8 cellular contexts compared by ENCODE assay signal in genomic region chr6:170529839-170530520, GRCh38. TPM values are rescaled to one million over a fixed set of nuclear protein-coding genes. Genes with fewer than 3 reads are reported as not detected.
A peak's percentile ranks its signal among the peaks of the same experiment; 100 is the strongest.
DNase-seq lines count a peak whose midpoint lies in the region; ATAC-seq and TF ChIP-seq lines count a peak whose summit lies in the region.

No MANE protein-coding gene starts in this region.

- TF ChIP-seq CTCF in AG04450 (IDR thresholded peaks at IDR 0.05; ENCODE audit: low read depth, low read length) (peak; percentile 99), coronary artery (IDR thresholded peaks at IDR 0.05) (peak; percentile 81), lower leg skin (IDR thresholded peaks at IDR 0.05) (peak in 1 of 3 donors; percentile 65)

- no peaks in the 10 kb centered on the region for H3K27me3 ChIP-seq in AG04450 (ENCODE audit: control insufficient read depth, insufficient read depth, low read length)

- H3K9me3 ChIP-seq in AG04450 (ENCODE audit: control insufficient read depth, insufficient read depth, low read length): no peaks in the 10 kb centered on the region

- H3K4me3 ChIP-seq in AG04450 (ENCODE audit: low read depth, low read length) (no peak overlapping the region), coronary artery (no peak overlapping the region), lower leg skin (ENCODE audit: low read depth, poor library complexity, severe bottlenecking) (no peak overlapping the region)

- POLR2A ChIA-PET in AG04450 (lab: Yijun Ruan, JAX): no interaction called here

- CTCF ChIA-PET in AG04450 (lab: Charles Lee): interaction anchor here (0.6 to 8.6 kb wide), 41 partner anchors 9 to 1636 kb away, joined by 3 to 143 read pairs (median 5); partner anchors contain the start of genes DLL1, PDCD2, PSMB1 and TBP

- H3K27ac ChIP-seq in AG04450 (ENCODE audit: low read depth, low read length) (no peak overlapping the region), coronary artery (no peak overlapping the region)

- peak; percentile 65 for ATAC-seq in GM18517 (IDR thresholded peaks at IDR 0.05; ENCODE audit: unreplicated experiment)
- peak; percentile 61 for ATAC-seq in HG03139 (IDR thresholded peaks at IDR 0.05; ENCODE audit: unreplicated experiment)

- intact Hi-C loops in lower leg skin (cut with DNase I; ENCODE audit: low total_unique reads): loop anchor here (5.0 kb wide), 1 partner anchor 698 kb away; no protein-coding TSS in a partner anchor

- WGBS in lower leg skin, 2 donors: 58 to 66% methylated on average over 7 of the region's 7 CpGs

- peak; percentile 46 for DNase-seq in AG04450 (ENCODE audit: low read depth, low spot score)
- DNase-seq in NCI-H446 (lab: John Stamatoyannopoulos, UW): peak; percentile 21 to 76
- DNase-seq in activated CD4-positive, alpha-beta T cell treated with anti-CD3 and anti-CD28 coated beads for 4 hours: peak; percentile 50 to 63
- DNase-seq in coronary artery (ENCODE audit: low spot score): no peak
- peak; percentile 59 to 93 for DNase-seq in lower leg skin (ENCODE audit: low spot score in 2 of 2)
- DNase-seq in stimulated activated CD8-positive, alpha-beta memory T cell treated with anti-CD3 and anti-CD28 coated beads, Interleukin-12 subunit alpha, Interleukin-12 subunit beta, amount 100 ng/mL, for 4 hours (ENCODE audit: low read depth): peak; percentile 22

- TF ChIP-seq POLR2A in lower leg skin (IDR thresholded peaks at IDR 0.05): no peak

RNA-seq across cellular contexts. Expression of gene PSMB1, which starts 23.1 kb away (rescaled TPM):
- 438 and 491 TPM in 2 replicates for polyA plus RNA-seq in AG04450 (2011; rRNA removed)
- 123 and 136 TPM in 2 replicates for polyA minus RNA-seq in AG04450 (2011; rRNA and poly(A)+ RNA removed)
- total RNA-seq in lower leg skin: 100 to 1,000 TPM; 175 to 255 (median 213) TPM

RNA-seq across cellular contexts. Expression of gene TBP, which starts 24.2 kb away (rescaled TPM):
- 12.4 and 14.3 TPM in 2 replicates for polyA plus RNA-seq in AG04450 (2011; rRNA removed)
- 19.7 and 24.5 TPM in 2 replicates for polyA minus RNA-seq in AG04450 (2011; rRNA and poly(A)+ RNA removed)
- 10 to 100 TPM; 12.8 to 17.4 (median 14.2) TPM for total RNA-seq in lower leg skin

RNA-seq across cellular contexts. Expression of gene PDCD2, which starts 54.5 kb away (rescaled TPM):
- 63.8 and 73.9 TPM in 2 replicates for polyA plus RNA-seq in AG04450 (2011; rRNA removed)
- polyA minus RNA-seq in AG04450 (2011; rRNA and poly(A)+ RNA removed): 33.6 and 35.9 TPM in 2 replicates
- 10 to 100 TPM; 62.0 to 86.3 (median 75.6) TPM for total RNA-seq in lower leg skin
